ENCODE assay signal across 24 cellular contexts in genomic region chr5:181197326-181197951, GRCh38. TPM values are rescaled to one million over a fixed set of nuclear protein-coding genes. Genes with fewer than 3 reads are reported as not detected.
A peak's percentile ranks its signal among the peaks of the same experiment; 100 is the strongest.
DNase-seq lines count a peak whose midpoint lies in the region; ATAC-seq and TF ChIP-seq lines count a peak whose summit lies in the region.
"Had no signal": no experiment of that assay in that cellular context is flagged by ENCODE, and none has a peak within 500 bp of the region (broad histone marks: within the 10 kb centered on the region; RNA-seq: fewer than 3 reads in every experiment).

No MANE protein-coding gene starts in this region.

- intact Hi-C loops in Calu3 (cut with micrococcal nuclease; ENCODE audit: unreplicated experiment): no loop called here

- H3K4me3 ChIP-seq in GM23338 (peak overlapping the region; percentile 27; the same call in 1 of the 2 replicates), parathyroid adenoma (ENCODE audit: low read depth, low read length) (no peak overlapping the region)

- CTCF ChIA-PET in Calu3 (lab: Charles Lee) (no interaction called here), WTC11 (lab: Charles Lee) (interaction anchor here (0.5 to 1.9 kb wide), 4 partner anchors 9 to 413 kb away, joined by 3 to 7 read pairs (median 4); no protein-coding TSS in a partner anchor)

- H3F3A ChIP-seq in GM23338 (replicated peaks; ENCODE audit: low read depth): peaks cover 13% of the 10 kb centered on the region

- no peaks in the 10 kb centered on the region for H3K79me2 ChIP-seq in GM23338 (replicated peaks; ENCODE audit: insufficient read depth)
- no peaks in the 10 kb centered on the region for H3K79me2 ChIP-seq in parathyroid adenoma

- H3K4me3 Mint-ChIP-seq in Calu3 (ENCODE audit: low read depth, unreplicated experiment): no peak overlapping the region
- H3K4me3 Mint-ChIP-seq in GM23338: peak overlapping the region; percentile 1; the same call in 1 of the 3 replicates
- no peak overlapping the region for H3K4me3 Mint-ChIP-seq in WTC11

- no peak for ATAC-seq in GM23338
- ATAC-seq in WTC11: peak; percentile 25
- ATAC-seq in HG02623 (IDR thresholded peaks at IDR 0.05; ENCODE audit: unreplicated experiment): no peak
- no peak for ATAC-seq in HG02840 (IDR thresholded peaks at IDR 0.05; ENCODE audit: low FRiP score, unreplicated experiment)
- ATAC-seq: HCT116 had no signal

- H3K9ac ChIP-seq in parathyroid adenoma: no peak overlapping the region

- no peaks in the 10 kb centered on the region; the same call in 1 of the 2 replicates for H4K20me1 ChIP-seq in GM23338 (replicated peaks; ENCODE audit: insufficient read depth)

- H3K36me3 ChIP-seq in GM23338 (ENCODE audit: insufficient read depth) (no peaks in the 10 kb centered on the region), parathyroid adenoma (ENCODE audit: control insufficient read depth, insufficient read depth, low read length) (no peaks in the 10 kb centered on the region)
- H3K36me3 ChIP-seq: BE2C had no signal

- H3K4me1 ChIP-seq in GM23338 (ENCODE audit: insufficient read depth) (peaks cover 37% of the 10 kb centered on the region), parathyroid adenoma (peaks cover 26% of the 10 kb centered on the region)

- POLR2A ChIA-PET in WTC11 (lab: Charles Lee): interaction anchor here (1.3 kb wide), 1 partner anchor 9 kb away, joined by 3 read pairs; no protein-coding TSS in a partner anchor

- BruUV-seq in Calu3 (replicated peaks; lab: Mats Ljungman, UMichigan): no TSS peak

- H3K36me3 Mint-ChIP-seq in Calu3 (ENCODE audit: insufficient read depth, unreplicated experiment) (peaks cover 5% of the 10 kb centered on the region), GM23338 (ENCODE audit: low read depth) (no peaks in the 10 kb centered on the region), WTC11 (no peaks in the 10 kb centered on the region)

- H3K9me2 ChIP-seq in GM23338 (ENCODE audit: insufficient read depth): no peaks in the 10 kb centered on the region

- no peak for TF ChIP-seq CTCF in Calu3 (IDR thresholded peaks at IDR 0.05; ENCODE audit: unreplicated experiment)
- no peak for TF ChIP-seq CTCF in GM23338 (conservative IDR thresholded peaks at IDR 0.05; ENCODE audit: low read depth in 2 of 2)
- TF ChIP-seq CTCF in WTC11 (IDR thresholded peaks at IDR 0.05): no peak
- no peak for TF ChIP-seq CTCF in parathyroid adenoma (IDR thresholded peaks at IDR 0.05)

- H3K4me1 Mint-ChIP-seq in Calu3 (ENCODE audit: low read depth, unreplicated experiment) (peaks cover 19% of the 10 kb centered on the region), GM23338 (peaks cover 44% of the 10 kb centered on the region), WTC11 (peaks cover 53% of the 10 kb centered on the region)

- H3K4me2 ChIP-seq in GM23338 (peak overlapping the region; percentile 65), parathyroid adenoma (ENCODE audit: low read length) (no peak overlapping the region)

- H3K27ac Mint-ChIP-seq in Calu3 (ENCODE audit: unreplicated experiment) (peak overlapping the region; percentile 3), GM23338 (no peak overlapping the region), WTC11 (no peak overlapping the region)
- H3K27ac Mint-ChIP-seq: CD4-positive, CD25-positive, alpha-beta regulatory T cell had no signal

- H3K27me3 ChIP-seq in GM23338 (ENCODE audit: insufficient read depth): peaks cover 79% of the 10 kb centered on the region
- no peaks in the 10 kb centered on the region for H3K27me3 ChIP-seq in parathyroid adenoma (ENCODE audit: control insufficient read depth, insufficient read depth, low read length)
- H3K27me3 ChIP-seq: BE2C had no signal

- H3K9me3 ChIP-seq in parathyroid adenoma (ENCODE audit: control insufficient read depth, low read length): no peaks in the 10 kb centered on the region
- H3K9me3 ChIP-seq: BE2C had no signal

- H2AFZ ChIP-seq in GM23338: no peak overlapping the region
- H2AFZ ChIP-seq in parathyroid adenoma: no peak overlapping the region

- H3K27ac ChIP-seq in GM23338 (ENCODE audit: low read depth) (no peak overlapping the region), parathyroid adenoma (peak overlapping the region; percentile 13)

- no peaks in the 10 kb centered on the region for H3K9me3 Mint-ChIP-seq in Calu3 (ENCODE audit: low read depth, unreplicated experiment)
- no peaks in the 10 kb centered on the region; the same call in 2 of the 3 replicates for H3K9me3 Mint-ChIP-seq in GM23338
- no peaks in the 10 kb centered on the region for H3K9me3 Mint-ChIP-seq in WTC11

- peaks cover 33% of the 10 kb centered on the region for H3K27me3 Mint-ChIP-seq in Calu3 (ENCODE audit: unreplicated experiment)
- peaks cover 48% of the 10 kb centered on the region for H3K27me3 Mint-ChIP-seq in GM23338 (ENCODE audit: insufficient read depth, low read depth, poor library complexity)
- peaks cover 40% of the 10 kb centered on the region for H3K27me3 Mint-ChIP-seq in WTC11 (ENCODE audit: low read depth)

- DNase-seq in Calu3 (no peak), GM23338 (ENCODE audit: low spot score) (no peak), WTC11 (ENCODE audit: low spot score) (no peak), activated T-cell treated with anti-CD3 and anti-CD28 coated beads for 4 hours (no peak), NCI-H1436 treated with DMSO at 0.1 percent for 48 hours (lab: John Stamatoyannopoulos, UW) (no peak)
- DNase-seq: BE2C; CD4-positive, CD25-positive, alpha-beta regulatory T cell; KG1; NCI-H1694; NCI-H2029 treated with DMSO at 0.1 percent for 48 hours; NCI-H2227 treated with DMSO at 0.1 percent for 48 hours; NCI-H526 treated with DMSO at 0.1 percent for 48 hours; RPMI8226; SHP77; SW 1271 had no signal

TF ChIP-seq in WTC11, 78 proteins besides CTCF, POLR2A, EP300 and RAD21 (continues in another document):
- TF ChIP-seq ZNF423 (CRISPR knock-in tag; IDR thresholded peaks at IDR 0.05) (no peak), ZNF532 (CRISPR knock-in tag; IDR thresholded peaks at IDR 0.05; ENCODE audit: borderline replicate concordance) (no peak)

RNA-seq across cellular contexts. Expression of gene TRIM7, which starts 7.6 kb away (rescaled TPM):
- total RNA-seq in Calu3 (2022) (1.8 and 2.4 TPM in 2 replicates), WTC11 (2021) (0.64 to 1.4 TPM (median 0.98 TPM) in 3 replicates)
- 0.56 and 0.66 TPM in 2 replicates for total RNA-seq in GM23338 (2014; rRNA removed; shearing (Covaris generic))
- 0.37 and 0.53 TPM in 2 replicates for polyA plus RNA-seq in GM23338 (2016; fragmentation: Nextera tagmentation; extraction: Ambion mirVana)
- total RNA-seq: A673, HepG2 had no signal

RNA-seq across cellular contexts. Expression of gene TRIM41, which starts 25.6 kb away (rescaled TPM):
- total RNA-seq in Calu3 (2022): 33.5 and 34.2 TPM in 2 replicates
- total RNA-seq in GM23338 (2014; rRNA removed; shearing (Covaris generic)): 8.7 and 9.7 TPM in 2 replicates
- 6.2 and 7.3 TPM in 2 replicates for polyA plus RNA-seq in GM23338 (2016; fragmentation: Nextera tagmentation; extraction: Ambion mirVana)
- total RNA-seq in WTC11 (2021): 31.9 to 33.5 TPM (median 32.2 TPM) in 3 replicates

RNA-seq across cellular contexts. Expression of gene RACK1, which starts 46.3 kb away (rescaled TPM):
- 1,679 and 1,946 TPM in 2 replicates for total RNA-seq in Calu3 (2022)
- total RNA-seq in GM23338 (2014; rRNA removed; shearing (Covaris generic)): 4,589 and 4,798 TPM in 2 replicates
- 2,372 and 2,567 TPM in 2 replicates for polyA plus RNA-seq in GM23338 (2016; fragmentation: Nextera tagmentation; extraction: Ambion mirVana)
- total RNA-seq in WTC11 (2021): 2,360 to 2,535 TPM (median 2,479 TPM) in 3 replicates

RNA-seq across cellular contexts. Expression of gene OR2V2, which starts 50.1 kb away (rescaled TPM):
- total RNA-seq in Calu3 (2022) (not detected in 2 replicates), WTC11 (2021) (not detected in 3 replicates)
- not detected in 2 replicates for total RNA-seq in GM23338 (2014; rRNA removed; shearing (Covaris generic))
- polyA plus RNA-seq in GM23338 (2016; fragmentation: Nextera tagmentation; extraction: Ambion mirVana): not detected in 2 replicates
- total RNA-seq: A673; CD4-positive, CD25-positive, alpha-beta regulatory T cell; H4; HepG2; HT1080; NCI-H460 had no signal
- polyA plus RNA-seq: CD4-positive, CD25-positive, alpha-beta regulatory T cell; HepG2 had no signal
